ENCODE assay signal across 10 cellular contexts in genomic region chr1:51875291-51875772, GRCh38. TPM values are rescaled to one million over a fixed set of nuclear protein-coding genes. Genes with fewer than 3 reads are reported as not detected.
A peak's percentile ranks its signal among the peaks of the same experiment; 100 is the strongest.
DNase-seq lines count a peak whose midpoint lies in the region; ATAC-seq and TF ChIP-seq lines count a peak whose summit lies in the region.
"Had no signal": no experiment of that assay in that cellular context is flagged by ENCODE, and none has a peak within 500 bp of the region (broad histone marks: within the 10 kb centered on the region; RNA-seq: fewer than 3 reads in every experiment).

No MANE protein-coding gene starts in this region.

- no peak overlapping the region for H2AFZ ChIP-seq in OCI-LY7 (ENCODE audit: low read length)

- POLR2A ChIA-PET in OCI-LY7 (lab: Charles Lee), result interaction anchor here (1.7 kb wide), 1 partner anchor 11 kb away, joined by 4 read pairs; no protein-coding TSS in a partner anchor

- CTCF ChIA-PET in activated naive CD4-positive, alpha-beta T cell treated with anti-CD3 and anti-CD28 coated beads, Interleukin-2, amount 10 ng/mL, durations not matched to agents 7 days and 5 days (lab: Charles Lee), result no interaction called here
- CTCF ChIA-PET in OCI-LY7 (lab: Charles Lee; ENCODE audit: unreplicated experiment), result no interaction called here

- H3K4me1 ChIP-seq in OCI-LY7 (ENCODE audit: insufficient read depth, low read length, poor library complexity, severe bottlenecking), result peaks cover 42% of the 10 kb centered on the region
- peaks cover 65 to 76% of the 10 kb centered on the region in 2 donors for H3K4me1 ChIP-seq in gastrocnemius medialis
- H3K4me1 ChIP-seq: BE2C had no signal

- H3K27me3 ChIP-seq in gastrocnemius medialis, result no peaks in the 10 kb centered on the region
- H3K27me3 ChIP-seq: BE2C had no signal

- DNase-seq in activated naive CD4-positive, alpha-beta T cell treated with anti-CD3 and anti-CD28 coated beads, Interleukin-2, amount 10 ng/mL, durations not matched to agents 7 days and 5 days, result no peak
- DNase-seq in activated naive CD4-positive, alpha-beta T cell treated with anti-CD3 and anti-CD28 coated beads, Interleukin-2, amount 50 U/mL, for 72 hours (ENCODE audit: low spot score in 2 of 2), result no peak
- DNase-seq in OCI-LY7 (ENCODE audit: low spot score) (no peak), gastrocnemius medialis (no peak), NCI-H774 (lab: John Stamatoyannopoulos, UW) (no peak), nucleus accumbens (lab: John Stamatoyannopoulos, UW) (no peak)
- no peak for DNase-seq in effector memory CD8-positive, alpha-beta T cell
- DNase-seq: activated CD8-positive, alpha-beta memory T cell treated with anti-CD3 and anti-CD28 coated beads, Interleukin-2, amount 50 U/mL, for 4 hours; BE2C had no signal

- H3K9me3 ChIP-seq in OCI-LY7 (ENCODE audit: low read length) (no peaks in the 10 kb centered on the region), gastrocnemius medialis (no peaks in the 10 kb centered on the region)
- H3K9me3 ChIP-seq: BE2C had no signal

- intact Hi-C loops in OCI-LY7 (cut with micrococcal nuclease; ENCODE audit: unreplicated experiment), result loop anchor here (5.0 to 10.0 kb wide), 2 partner anchors 358 to 911 kb away; partner anchors contain the start of genes EPS15 and FAF1
- intact Hi-C loops in gastrocnemius medialis (cut with DNase I; ENCODE audit: low total_unique reads), result loop anchor here (5.0 to 10.0 kb wide), 3 partner anchors 258 to 901 kb away; partner anchors contain the start of genes CDKN2C, OSBPL9 and ZYG11B

- no peak for TF ChIP-seq CTCF in OCI-LY7 (conservative IDR thresholded peaks at IDR 0.05; ENCODE audit: low read length)
- TF ChIP-seq CTCF in gastrocnemius medialis (IDR thresholded peaks at IDR 0.05 in 4 of 5, conservative IDR thresholded peaks at IDR 0.05 in 1 of 5), result no peak

- peaks cover 23% of the 10 kb centered on the region for H3K36me3 ChIP-seq in OCI-LY7 (ENCODE audit: insufficient read depth, low read length)
- no peaks in the 10 kb centered on the region for H3K36me3 ChIP-seq in gastrocnemius medialis
- H3K36me3 ChIP-seq: BE2C had no signal

- ATAC-seq in activated naive CD4-positive, alpha-beta T cell treated with anti-CD3 and anti-CD28 coated beads, Interleukin-2, amount 50 U/mL, for 72 hours, result no peak
- no peak for ATAC-seq in effector memory CD8-positive, alpha-beta T cell (replicated peaks)
- no peak for ATAC-seq in gastrocnemius medialis
- no peak for ATAC-seq in HG03196 (IDR thresholded peaks at IDR 0.05; ENCODE audit: unreplicated experiment)

- no peak for TF ChIP-seq POLR2A in gastrocnemius medialis (IDR thresholded peaks at IDR 0.05)

- H3K4me3 Mint-ChIP-seq in activated naive CD4-positive, alpha-beta T cell treated with anti-CD3 and anti-CD28 coated beads, Interleukin-2, amount 10 ng/mL, durations not matched to agents 7 days and 5 days, result peak overlapping the region; percentile 39
- peak overlapping the region; percentile 46 to 58 for H3K4me3 Mint-ChIP-seq in effector memory CD8-positive, alpha-beta T cell

- no peaks in the 10 kb centered on the region for H3K9me2 ChIP-seq in OCI-LY7 (ENCODE audit: insufficient read depth, low read length)

- in situ Hi-C loops in gastrocnemius medialis (cut with MboI; ENCODE audit: low sequenced_read_pairs in 4 of 4), result no loop called here

- H3K4me3 ChIP-seq in OCI-LY7 (ENCODE audit: low read depth, low read length, poor library complexity, severe bottlenecking), result peak overlapping the region; percentile 32
- H3K4me3 ChIP-seq in gastrocnemius medialis, result peak overlapping the region in 1 of 4 donors; percentile 64

- H4K20me1 ChIP-seq in OCI-LY7 (ENCODE audit: insufficient read depth, low read length), result peaks cover 18% of the 10 kb centered on the region; the same call in 1 of the 2 replicates

- peaks cover 46% of the 10 kb centered on the region for H3K4me1 Mint-ChIP-seq in activated naive CD4-positive, alpha-beta T cell treated with anti-CD3 and anti-CD28 coated beads, Interleukin-2, amount 10 ng/mL, durations not matched to agents 7 days and 5 days
- H3K4me1 Mint-ChIP-seq in effector memory CD8-positive, alpha-beta T cell (ENCODE audit: low read depth in 2 of 2), result peaks cover 31 to 39% of the 10 kb centered on the region in 2 donors

- no TSS peak for BruUV-seq in OCI-LY7 (replicated peaks; lab: Mats Ljungman, UMichigan)

- H3K27ac Mint-ChIP-seq in activated naive CD4-positive, alpha-beta T cell treated with anti-CD3 and anti-CD28 coated beads, Interleukin-2, amount 10 ng/mL, durations not matched to agents 7 days and 5 days, result peak overlapping the region; percentile 33
- H3K27ac Mint-ChIP-seq in activated naive CD4-positive, alpha-beta T cell treated with anti-CD3 and anti-CD28 coated beads, Interleukin-2, amount 50 U/mL, for 72 hours, result peak overlapping the region in 1 of 2 donors; percentile 39
- H3K27ac Mint-ChIP-seq in effector memory CD8-positive, alpha-beta T cell, result peak overlapping the region; percentile 9 to 89

- H3K27me3 Mint-ChIP-seq in activated naive CD4-positive, alpha-beta T cell treated with anti-CD3 and anti-CD28 coated beads, Interleukin-2, amount 10 ng/mL, durations not matched to agents 7 days and 5 days, result no peaks in the 10 kb centered on the region
- no peaks in the 10 kb centered on the region for H3K27me3 Mint-ChIP-seq in effector memory CD8-positive, alpha-beta T cell

- peaks cover 77% of the 10 kb centered on the region for H3K79me2 ChIP-seq in OCI-LY7 (ENCODE audit: insufficient read depth, low read depth, low read length)

- H3K27ac ChIP-seq in OCI-LY7 (ENCODE audit: low read depth, low read length, poor library complexity, severe bottlenecking), result no peak overlapping the region
- peak overlapping the region; percentile 93 to 99 (median 96) for H3K27ac ChIP-seq in gastrocnemius medialis

- H3K36me3 Mint-ChIP-seq in activated naive CD4-positive, alpha-beta T cell treated with anti-CD3 and anti-CD28 coated beads, Interleukin-2, amount 10 ng/mL, durations not matched to agents 7 days and 5 days, result peaks cover 42% of the 10 kb centered on the region
- peaks cover 0 to 11% of the 10 kb centered on the region in 2 donors for H3K36me3 Mint-ChIP-seq in activated naive CD4-positive, alpha-beta T cell treated with anti-CD3 and anti-CD28 coated beads, Interleukin-2, amount 50 U/mL, for 72 hours
- H3K36me3 Mint-ChIP-seq in effector memory CD8-positive, alpha-beta T cell (ENCODE audit: insufficient read depth), result peaks cover 13% of the 10 kb centered on the region

- no peaks in the 10 kb centered on the region for H3K9me3 Mint-ChIP-seq in activated naive CD4-positive, alpha-beta T cell treated with anti-CD3 and anti-CD28 coated beads, Interleukin-2, amount 10 ng/mL, durations not matched to agents 7 days and 5 days
- no peaks in the 10 kb centered on the region for H3K9me3 Mint-ChIP-seq in activated naive CD4-positive, alpha-beta T cell treated with anti-CD3 and anti-CD28 coated beads, Interleukin-2, amount 50 U/mL, for 72 hours
- H3K9me3 Mint-ChIP-seq in effector memory CD8-positive, alpha-beta T cell, result no peaks in the 10 kb centered on the region

- peak overlapping the region; percentile 79 for H3K4me2 ChIP-seq in OCI-LY7 (ENCODE audit: low read length)

RNA-seq across cellular contexts. Expression of gene NRDC, which starts 3.2 kb away (rescaled TPM):
- 100 to 1,000 TPM; 132 to 163 TPM for total RNA-seq in activated naive CD4-positive, alpha-beta T cell treated with anti-CD3 and anti-CD28 coated beads, Interleukin-2, amount 50 U/mL, for 72 hours
- 48.0 TPM in 2 replicates for total RNA-seq in OCI-LY7 (2014; rRNA removed; shearing (Covaris generic))
- total RNA-seq in OCI-LY7 (2022) (156 and 162 TPM in 2 replicates), gastrocnemius medialis (100 to 1,000 TPM; 180 to 270 (median 239) TPM)
